Comparison of ENCODE assay signal across 1 cellular context in genomic region chr5:138177936-138178515, GRCh38.
TF ChIP-seq lines count a peak whose summit lies in the region.

No MANE protein-coding gene starts in this region.

TF ChIP-seq in K562, 482 proteins besides CTCF, POLR2A, EP300 and RAD21 (continued from another document):
- TF ChIP-seq ZMIZ1 (IDR thresholded peaks at IDR 0.05; ENCODE audit: low read depth in 2 of 2, low read length in 2 of 2) (no peak), ZNF785 (CRISPR knock-in tag; IDR thresholded peaks at IDR 0.05) (no peak), ZNF175 (CRISPR knock-in tag; IDR thresholded peaks at IDR 0.05; ENCODE audit: low read depth) (no peak), ZNF217 (CRISPR knock-in tag; IDR thresholded peaks at IDR 0.05) (no peak), TBL1XR1 (IDR thresholded peaks at IDR 0.05; ENCODE audit: low read length in 2 of 2) (no peak), FOXJ3 (CRISPR knock-in tag; IDR thresholded peaks at IDR 0.05) (no peak), ZNF592 (IDR thresholded peaks at IDR 0.05) (no peak), THAP7 (CRISPR knock-in tag; IDR thresholded peaks at IDR 0.05) (0 out of 2 replicates have a peak, but pooled peaks have one; percentile 22), MLLT1 (IDR thresholded peaks at IDR 0.05) (peak in 1 of 2 experiments; percentile 65; a peak in 1 of 4 replicates), MYNN (IDR thresholded peaks at IDR 0.05) (no peak), MYNN (CRISPR knock-in tag; IDR thresholded peaks at IDR 0.05) (no peak), CUX1 (CRISPR knock-in tag; IDR thresholded peaks at IDR 0.05) (no peak), HMGN3 (IDR thresholded peaks at IDR 0.05; ENCODE audit: borderline replicate concordance, extremely low read depth, insufficient read length, low read depth, low read length) (no peak), JUN (IDR thresholded peaks at IDR 0.05; ENCODE audit: borderline replicate concordance, low read depth, low read length) (0 out of 2 replicates have a peak, but pooled peaks have one; percentile 13), JUN (CRISPR knock-in tag; IDR thresholded peaks at IDR 0.05; ENCODE audit: borderline replicate concordance) (no peak), ZNF12 (CRISPR knock-in tag; IDR thresholded peaks at IDR 0.05) (peak; percentile 55; the same call in 1 of the 2 replicates)
